In the genomic region with DNA sequence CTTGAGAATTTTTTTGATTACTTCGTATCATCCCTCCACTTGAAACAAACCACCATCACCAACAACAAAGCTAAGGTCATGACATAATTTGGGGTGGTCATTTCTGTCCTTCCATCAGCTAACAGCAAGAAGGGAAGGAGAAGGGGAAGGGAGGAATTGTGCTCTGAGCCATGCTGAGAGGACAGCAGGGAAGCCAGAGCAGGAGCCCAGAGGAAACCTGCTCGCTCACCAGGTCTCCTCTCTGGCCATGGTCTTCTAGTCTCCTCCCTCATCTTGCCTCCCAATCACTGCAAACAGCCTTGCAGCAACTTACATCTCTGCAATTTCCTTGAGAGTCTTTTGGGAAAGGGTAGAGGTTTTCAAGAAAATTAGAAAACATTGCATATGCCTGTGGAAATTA, we compare ENCODE assay signal across 2 cellular contexts.
TF ChIP-seq lines count a peak whose summit lies in the region.

No MANE protein-coding gene starts in this region.

TF ChIP-seq in GM23338, 12 proteins besides CTCF, POLR2A, EP300 and RAD21 (continued from another document):
- TF ChIP-seq, protein P1, sequence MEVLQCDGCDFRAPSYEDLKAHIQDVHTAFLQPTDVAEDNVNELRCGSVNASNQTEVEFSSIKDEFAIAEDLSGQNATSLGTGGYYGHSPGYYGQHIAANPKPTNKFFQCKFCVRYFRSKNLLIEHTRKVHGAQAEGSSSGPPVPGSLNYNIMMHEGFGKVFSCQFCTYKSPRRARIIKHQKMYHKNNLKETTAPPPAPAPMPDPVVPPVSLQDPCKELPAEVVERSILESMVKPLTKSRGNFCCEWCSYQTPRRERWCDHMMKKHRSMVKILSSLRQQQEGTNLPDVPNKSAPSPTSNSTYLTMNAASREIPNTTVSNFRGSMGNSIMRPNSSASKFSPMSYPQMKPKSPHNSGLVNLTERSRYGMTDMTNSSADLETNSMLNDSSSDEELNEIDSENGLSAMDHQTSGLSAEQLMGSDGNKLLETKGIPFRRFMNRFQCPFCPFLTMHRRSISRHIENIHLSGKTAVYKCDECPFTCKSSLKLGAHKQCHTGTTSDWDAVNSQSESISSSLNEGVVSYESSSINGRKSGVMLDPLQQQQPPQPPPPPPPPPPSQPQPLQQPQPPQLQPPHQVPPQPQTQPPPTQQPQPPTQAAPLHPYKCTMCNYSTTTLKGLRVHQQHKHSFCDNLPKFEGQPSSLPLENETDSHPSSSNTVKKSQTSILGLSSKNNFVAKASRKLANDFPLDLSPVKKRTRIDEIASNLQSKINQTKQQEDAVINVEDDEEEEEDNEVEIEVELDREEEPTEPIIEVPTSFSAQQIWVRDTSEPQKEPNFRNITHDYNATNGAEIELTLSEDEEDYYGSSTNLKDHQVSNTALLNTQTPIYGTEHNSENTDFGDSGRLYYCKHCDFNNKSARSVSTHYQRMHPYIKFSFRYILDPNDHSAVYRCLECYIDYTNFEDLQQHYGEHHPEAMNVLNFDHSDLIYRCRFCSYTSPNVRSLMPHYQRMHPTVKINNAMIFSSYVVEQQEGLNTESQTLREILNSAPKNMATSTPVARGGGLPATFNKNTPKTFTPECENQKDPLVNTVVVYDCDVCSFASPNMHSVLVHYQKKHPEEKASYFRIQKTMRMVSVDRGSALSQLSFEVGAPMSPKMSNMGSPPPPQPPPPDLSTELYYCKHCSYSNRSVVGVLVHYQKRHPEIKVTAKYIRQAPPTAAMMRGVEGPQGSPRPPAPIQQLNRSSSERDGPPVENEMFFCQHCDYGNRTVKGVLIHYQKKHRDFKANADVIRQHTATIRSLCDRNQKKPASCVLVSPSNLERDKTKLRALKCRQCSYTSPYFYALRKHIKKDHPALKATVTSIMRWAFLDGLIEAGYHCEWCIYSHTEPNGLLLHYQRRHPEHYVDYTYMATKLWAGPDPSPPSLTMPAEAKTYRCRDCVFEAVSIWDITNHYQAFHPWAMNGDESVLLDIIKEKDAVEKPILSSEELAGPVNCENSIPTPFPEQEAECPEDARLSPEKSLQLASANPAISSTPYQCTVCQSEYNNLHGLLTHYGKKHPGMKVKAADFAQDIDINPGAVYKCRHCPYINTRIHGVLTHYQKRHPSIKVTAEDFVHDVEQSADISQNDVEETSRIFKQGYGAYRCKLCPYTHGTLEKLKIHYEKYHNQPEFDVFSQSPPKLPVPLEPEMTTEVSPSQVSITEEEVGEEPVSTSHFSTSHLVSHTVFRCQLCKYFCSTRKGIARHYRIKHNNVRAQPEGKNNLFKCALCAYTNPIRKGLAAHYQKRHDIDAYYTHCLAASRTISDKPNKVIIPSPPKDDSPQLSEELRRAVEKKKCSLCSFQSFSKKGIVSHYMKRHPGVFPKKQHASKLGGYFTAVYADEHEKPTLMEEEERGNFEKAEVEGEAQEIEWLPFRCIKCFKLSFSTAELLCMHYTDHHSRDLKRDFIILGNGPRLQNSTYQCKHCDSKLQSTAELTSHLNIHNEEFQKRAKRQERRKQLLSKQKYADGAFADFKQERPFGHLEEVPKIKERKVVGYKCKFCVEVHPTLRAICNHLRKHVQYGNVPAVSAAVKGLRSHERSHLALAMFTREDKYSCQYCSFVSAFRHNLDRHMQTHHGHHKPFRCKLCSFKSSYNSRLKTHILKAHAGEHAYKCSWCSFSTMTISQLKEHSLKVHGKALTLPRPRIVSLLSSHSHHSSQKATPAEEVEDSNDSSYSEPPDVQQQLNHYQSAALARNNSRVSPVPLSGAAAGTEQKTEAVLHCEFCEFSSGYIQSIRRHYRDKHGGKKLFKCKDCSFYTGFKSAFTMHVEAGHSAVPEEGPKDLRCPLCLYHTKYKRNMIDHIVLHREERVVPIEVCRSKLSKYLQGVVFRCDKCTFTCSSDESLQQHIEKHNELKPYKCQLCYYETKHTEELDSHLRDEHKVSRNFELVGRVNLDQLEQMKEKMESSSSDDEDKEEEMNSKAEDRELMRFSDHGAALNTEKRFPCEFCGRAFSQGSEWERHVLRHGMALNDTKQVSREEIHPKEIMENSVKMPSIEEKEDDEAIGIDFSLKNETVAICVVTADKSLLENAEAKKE (CRISPR knock-in tag; IDR thresholded peaks at IDR 0.05): no peak
- TF ChIP-seq NANOG (IDR thresholded peaks at IDR 0.05; ENCODE audit: borderline replicate concordance): no peak
- TF ChIP-seq, protein P2, sequence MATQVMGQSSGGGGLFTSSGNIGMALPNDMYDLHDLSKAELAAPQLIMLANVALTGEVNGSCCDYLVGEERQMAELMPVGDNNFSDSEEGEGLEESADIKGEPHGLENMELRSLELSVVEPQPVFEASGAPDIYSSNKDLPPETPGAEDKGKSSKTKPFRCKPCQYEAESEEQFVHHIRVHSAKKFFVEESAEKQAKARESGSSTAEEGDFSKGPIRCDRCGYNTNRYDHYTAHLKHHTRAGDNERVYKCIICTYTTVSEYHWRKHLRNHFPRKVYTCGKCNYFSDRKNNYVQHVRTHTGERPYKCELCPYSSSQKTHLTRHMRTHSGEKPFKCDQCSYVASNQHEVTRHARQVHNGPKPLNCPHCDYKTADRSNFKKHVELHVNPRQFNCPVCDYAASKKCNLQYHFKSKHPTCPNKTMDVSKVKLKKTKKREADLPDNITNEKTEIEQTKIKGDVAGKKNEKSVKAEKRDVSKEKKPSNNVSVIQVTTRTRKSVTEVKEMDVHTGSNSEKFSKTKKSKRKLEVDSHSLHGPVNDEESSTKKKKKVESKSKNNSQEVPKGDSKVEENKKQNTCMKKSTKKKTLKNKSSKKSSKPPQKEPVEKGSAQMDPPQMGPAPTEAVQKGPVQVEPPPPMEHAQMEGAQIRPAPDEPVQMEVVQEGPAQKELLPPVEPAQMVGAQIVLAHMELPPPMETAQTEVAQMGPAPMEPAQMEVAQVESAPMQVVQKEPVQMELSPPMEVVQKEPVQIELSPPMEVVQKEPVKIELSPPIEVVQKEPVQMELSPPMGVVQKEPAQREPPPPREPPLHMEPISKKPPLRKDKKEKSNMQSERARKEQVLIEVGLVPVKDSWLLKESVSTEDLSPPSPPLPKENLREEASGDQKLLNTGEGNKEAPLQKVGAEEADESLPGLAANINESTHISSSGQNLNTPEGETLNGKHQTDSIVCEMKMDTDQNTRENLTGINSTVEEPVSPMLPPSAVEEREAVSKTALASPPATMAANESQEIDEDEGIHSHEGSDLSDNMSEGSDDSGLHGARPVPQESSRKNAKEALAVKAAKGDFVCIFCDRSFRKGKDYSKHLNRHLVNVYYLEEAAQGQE (IDR thresholded peaks at IDR 0.05; ENCODE audit: unreplicated experiment): no peak
- no peak for TF ChIP-seq ZNF331 (CRISPR knock-in tag; IDR thresholded peaks at IDR 0.05; ENCODE audit: low read depth)
- TF ChIP-seq STAT1 (IDR thresholded peaks at IDR 0.05; ENCODE audit: unreplicated experiment): no peak
- TF ChIP-seq JUNB (IDR thresholded peaks at IDR 0.05; ENCODE audit: unreplicated experiment): no peak
- no peak for TF ChIP-seq EZH2 (IDR thresholded peaks at IDR 0.05; ENCODE audit: low read depth, unreplicated experiment)
- TF ChIP-seq CREB1 (CRISPR knock-in tag; IDR thresholded peaks at IDR 0.05; ENCODE audit: low read depth): no peak

TF ChIP-seq in SK-N-SH treated with all-trans-retinoic acid at 6 μM for 48 hours, 23 proteins besides CTCF, POLR2A, EP300 and RAD21 (continued from another document):
- TF ChIP-seq, protein P3, sequence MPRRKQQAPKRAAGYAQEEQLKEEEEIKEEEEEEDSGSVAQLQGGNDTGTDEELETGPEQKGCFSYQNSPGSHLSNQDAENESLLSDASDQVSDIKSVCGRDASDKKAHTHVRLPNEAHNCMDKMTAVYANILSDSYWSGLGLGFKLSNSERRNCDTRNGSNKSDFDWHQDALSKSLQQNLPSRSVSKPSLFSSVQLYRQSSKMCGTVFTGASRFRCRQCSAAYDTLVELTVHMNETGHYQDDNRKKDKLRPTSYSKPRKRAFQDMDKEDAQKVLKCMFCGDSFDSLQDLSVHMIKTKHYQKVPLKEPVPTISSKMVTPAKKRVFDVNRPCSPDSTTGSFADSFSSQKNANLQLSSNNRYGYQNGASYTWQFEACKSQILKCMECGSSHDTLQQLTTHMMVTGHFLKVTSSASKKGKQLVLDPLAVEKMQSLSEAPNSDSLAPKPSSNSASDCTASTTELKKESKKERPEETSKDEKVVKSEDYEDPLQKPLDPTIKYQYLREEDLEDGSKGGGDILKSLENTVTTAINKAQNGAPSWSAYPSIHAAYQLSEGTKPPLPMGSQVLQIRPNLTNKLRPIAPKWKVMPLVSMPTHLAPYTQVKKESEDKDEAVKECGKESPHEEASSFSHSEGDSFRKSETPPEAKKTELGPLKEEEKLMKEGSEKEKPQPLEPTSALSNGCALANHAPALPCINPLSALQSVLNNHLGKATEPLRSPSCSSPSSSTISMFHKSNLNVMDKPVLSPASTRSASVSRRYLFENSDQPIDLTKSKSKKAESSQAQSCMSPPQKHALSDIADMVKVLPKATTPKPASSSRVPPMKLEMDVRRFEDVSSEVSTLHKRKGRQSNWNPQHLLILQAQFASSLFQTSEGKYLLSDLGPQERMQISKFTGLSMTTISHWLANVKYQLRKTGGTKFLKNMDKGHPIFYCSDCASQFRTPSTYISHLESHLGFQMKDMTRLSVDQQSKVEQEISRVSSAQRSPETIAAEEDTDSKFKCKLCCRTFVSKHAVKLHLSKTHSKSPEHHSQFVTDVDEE (CRISPR knock-in tag; IDR thresholded peaks at IDR 0.05): no peak
- TF ChIP-seq ISL1 (CRISPR knock-in tag; IDR thresholded peaks at IDR 0.05) (no peak), ZNF8 (CRISPR knock-in tag; IDR thresholded peaks at IDR 0.05) (no peak), SNAI2 (CRISPR knock-in tag; IDR thresholded peaks at IDR 0.05) (no peak), BACH2 (CRISPR knock-in tag; IDR thresholded peaks at IDR 0.05; ENCODE audit: borderline replicate concordance) (no peak), ZNF565 (CRISPR knock-in tag; conservative IDR thresholded peaks at IDR 0.05; ENCODE audit: low read depth) (no peak), TOX (CRISPR knock-in tag; IDR thresholded peaks at IDR 0.05; ENCODE audit: borderline replicate concordance) (no peak), CSDC2 (CRISPR knock-in tag; IDR thresholded peaks at IDR 0.05) (no peak), ZFP30 (CRISPR knock-in tag; IDR thresholded peaks at IDR 0.05) (no peak), RARB (CRISPR knock-in tag; IDR thresholded peaks at IDR 0.05) (no peak)
- TF ChIP-seq, protein P4, sequence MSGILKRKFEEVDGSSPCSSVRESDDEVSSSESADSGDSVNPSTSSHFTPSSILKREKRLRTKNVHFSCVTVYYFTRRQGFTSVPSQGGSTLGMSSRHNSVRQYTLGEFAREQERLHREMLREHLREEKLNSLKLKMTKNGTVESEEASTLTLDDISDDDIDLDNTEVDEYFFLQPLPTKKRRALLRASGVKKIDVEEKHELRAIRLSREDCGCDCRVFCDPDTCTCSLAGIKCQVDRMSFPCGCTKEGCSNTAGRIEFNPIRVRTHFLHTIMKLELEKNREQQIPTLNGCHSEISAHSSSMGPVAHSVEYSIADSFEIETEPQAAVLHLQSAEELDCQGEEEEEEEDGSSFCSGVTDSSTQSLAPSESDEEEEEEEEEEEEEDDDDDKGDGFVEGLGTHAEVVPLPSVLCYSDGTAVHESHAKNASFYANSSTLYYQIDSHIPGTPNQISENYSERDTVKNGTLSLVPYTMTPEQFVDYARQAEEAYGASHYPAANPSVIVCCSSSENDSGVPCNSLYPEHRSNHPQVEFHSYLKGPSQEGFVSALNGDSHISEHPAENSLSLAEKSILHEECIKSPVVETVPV (CRISPR knock-in tag; IDR thresholded peaks at IDR 0.05): no peak
